1 cellular context compared by ENCODE assay signal in the genomic region with DNA sequence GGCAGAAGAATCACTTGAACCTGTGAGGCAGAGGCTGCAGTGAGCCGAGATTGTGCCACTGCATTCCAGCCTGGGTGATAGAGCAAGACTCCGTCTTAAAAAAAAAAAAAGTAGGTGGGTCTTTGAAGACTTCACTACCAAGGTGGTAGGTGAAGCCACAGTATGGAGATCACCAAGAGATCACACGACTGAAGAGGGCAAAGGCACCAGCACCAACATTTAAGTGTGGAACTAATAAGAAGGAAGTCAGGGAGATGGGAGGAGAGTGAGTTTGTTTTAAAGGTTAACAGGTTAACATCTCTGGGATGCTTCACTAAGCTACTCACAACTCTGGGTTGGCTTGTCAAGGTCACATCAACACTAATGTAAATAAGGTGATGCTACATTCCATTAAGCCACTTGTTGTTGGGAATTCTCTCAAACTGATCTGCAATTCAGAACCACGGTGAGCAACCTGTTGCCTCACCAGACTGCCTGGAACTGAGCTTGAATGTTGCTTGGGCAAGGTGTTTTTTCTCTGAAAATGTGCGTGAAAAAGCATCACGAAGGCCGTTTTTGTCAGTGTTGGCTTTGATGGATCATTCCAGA.
TF ChIP-seq lines count a peak whose summit lies in the region.

No MANE protein-coding gene starts in this region.

TF ChIP-seq in HepG2, 621 proteins besides CTCF, POLR2A, EP300 and RAD21 (continued from another document and continues in another):
- TF ChIP-seq ZNF510 (CRISPR knock-in tag; IDR thresholded peaks at IDR 0.05; ENCODE audit: low read depth) (no peak), CEBPG (CRISPR knock-in tag; IDR thresholded peaks at IDR 0.05) (peak; percentile 50), RBM22 (optimal IDR thresholded peaks at IDR 0.05; ENCODE audit: low read length) (peak; percentile 92), ZFX (CRISPR knock-in tag; IDR thresholded peaks at IDR 0.05; ENCODE audit: low read depth) (no peak), ZMYM3 (CRISPR knock-in tag; IDR thresholded peaks at IDR 0.05) (no peak), TCF7L2 (IDR thresholded peaks at IDR 0.05; ENCODE audit: low read depth, low read length) (no peak), YEATS4 (CRISPR knock-in tag; IDR thresholded peaks at IDR 0.05; ENCODE audit: borderline replicate concordance) (no peak), ZNF552 (CRISPR knock-in tag; IDR thresholded peaks at IDR 0.05; ENCODE audit: borderline replicate concordance) (no peak), FOXA1 (IDR thresholded peaks at IDR 0.05) (peak; percentile 37; the same call in 1 of the 2 replicates), FOXA1 (CRISPR knock-in tag; IDR thresholded peaks at IDR 0.05) (peak; percentile 81), TEAD3 (CRISPR knock-in tag; optimal IDR thresholded peaks at IDR 0.05; ENCODE audit: borderline replicate concordance) (peak; percentile 72), POGZ (CRISPR knock-in tag; IDR thresholded peaks at IDR 0.05) (no peak), ZNF180 (CRISPR knock-in tag; IDR thresholded peaks at IDR 0.05; ENCODE audit: borderline replicate concordance, low read depth) (no peak), MXD4 (CRISPR knock-in tag; IDR thresholded peaks at IDR 0.05) (no peak), FOXA3 (CRISPR knock-in tag; IDR thresholded peaks at IDR 0.05) (peak; percentile 85), ZNF792 (CRISPR knock-in tag; IDR thresholded peaks at IDR 0.05) (peak; percentile 62; the same call in 1 of the 2 replicates), POLR2G (IDR thresholded peaks at IDR 0.05; ENCODE audit: low read depth, low read length) (0 out of 2 replicates have a peak, but pooled peaks have one; percentile 37), ETV6 (CRISPR knock-in tag; conservative IDR thresholded peaks at IDR 0.05) (no peak), ZNF660 (CRISPR knock-in tag; IDR thresholded peaks at IDR 0.05; ENCODE audit: borderline replicate concordance, low read depth) (no peak), RARA (CRISPR knock-in tag; IDR thresholded peaks at IDR 0.05) (0 out of 2 replicates have a peak, but pooled peaks have one; percentile 22), MED13 (CRISPR knock-in tag; IDR thresholded peaks at IDR 0.05) (no peak), TBX2 (CRISPR knock-in tag; IDR thresholded peaks at IDR 0.05; ENCODE audit: borderline replicate concordance) (no peak), ZNF761 (CRISPR knock-in tag; conservative IDR thresholded peaks at IDR 0.05) (no peak), CAMTA2 (CRISPR knock-in tag; IDR thresholded peaks at IDR 0.05; ENCODE audit: borderline replicate concordance) (no peak)
- TF ChIP-seq, protein P1, sequence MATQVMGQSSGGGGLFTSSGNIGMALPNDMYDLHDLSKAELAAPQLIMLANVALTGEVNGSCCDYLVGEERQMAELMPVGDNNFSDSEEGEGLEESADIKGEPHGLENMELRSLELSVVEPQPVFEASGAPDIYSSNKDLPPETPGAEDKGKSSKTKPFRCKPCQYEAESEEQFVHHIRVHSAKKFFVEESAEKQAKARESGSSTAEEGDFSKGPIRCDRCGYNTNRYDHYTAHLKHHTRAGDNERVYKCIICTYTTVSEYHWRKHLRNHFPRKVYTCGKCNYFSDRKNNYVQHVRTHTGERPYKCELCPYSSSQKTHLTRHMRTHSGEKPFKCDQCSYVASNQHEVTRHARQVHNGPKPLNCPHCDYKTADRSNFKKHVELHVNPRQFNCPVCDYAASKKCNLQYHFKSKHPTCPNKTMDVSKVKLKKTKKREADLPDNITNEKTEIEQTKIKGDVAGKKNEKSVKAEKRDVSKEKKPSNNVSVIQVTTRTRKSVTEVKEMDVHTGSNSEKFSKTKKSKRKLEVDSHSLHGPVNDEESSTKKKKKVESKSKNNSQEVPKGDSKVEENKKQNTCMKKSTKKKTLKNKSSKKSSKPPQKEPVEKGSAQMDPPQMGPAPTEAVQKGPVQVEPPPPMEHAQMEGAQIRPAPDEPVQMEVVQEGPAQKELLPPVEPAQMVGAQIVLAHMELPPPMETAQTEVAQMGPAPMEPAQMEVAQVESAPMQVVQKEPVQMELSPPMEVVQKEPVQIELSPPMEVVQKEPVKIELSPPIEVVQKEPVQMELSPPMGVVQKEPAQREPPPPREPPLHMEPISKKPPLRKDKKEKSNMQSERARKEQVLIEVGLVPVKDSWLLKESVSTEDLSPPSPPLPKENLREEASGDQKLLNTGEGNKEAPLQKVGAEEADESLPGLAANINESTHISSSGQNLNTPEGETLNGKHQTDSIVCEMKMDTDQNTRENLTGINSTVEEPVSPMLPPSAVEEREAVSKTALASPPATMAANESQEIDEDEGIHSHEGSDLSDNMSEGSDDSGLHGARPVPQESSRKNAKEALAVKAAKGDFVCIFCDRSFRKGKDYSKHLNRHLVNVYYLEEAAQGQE (IDR thresholded peaks at IDR 0.05; ENCODE audit: borderline replicate concordance in 1 of 2, low read depth in 1 of 2, low read length in 2 of 2) = peak; percentile 11 to 89
- TF ChIP-seq, protein P2, sequence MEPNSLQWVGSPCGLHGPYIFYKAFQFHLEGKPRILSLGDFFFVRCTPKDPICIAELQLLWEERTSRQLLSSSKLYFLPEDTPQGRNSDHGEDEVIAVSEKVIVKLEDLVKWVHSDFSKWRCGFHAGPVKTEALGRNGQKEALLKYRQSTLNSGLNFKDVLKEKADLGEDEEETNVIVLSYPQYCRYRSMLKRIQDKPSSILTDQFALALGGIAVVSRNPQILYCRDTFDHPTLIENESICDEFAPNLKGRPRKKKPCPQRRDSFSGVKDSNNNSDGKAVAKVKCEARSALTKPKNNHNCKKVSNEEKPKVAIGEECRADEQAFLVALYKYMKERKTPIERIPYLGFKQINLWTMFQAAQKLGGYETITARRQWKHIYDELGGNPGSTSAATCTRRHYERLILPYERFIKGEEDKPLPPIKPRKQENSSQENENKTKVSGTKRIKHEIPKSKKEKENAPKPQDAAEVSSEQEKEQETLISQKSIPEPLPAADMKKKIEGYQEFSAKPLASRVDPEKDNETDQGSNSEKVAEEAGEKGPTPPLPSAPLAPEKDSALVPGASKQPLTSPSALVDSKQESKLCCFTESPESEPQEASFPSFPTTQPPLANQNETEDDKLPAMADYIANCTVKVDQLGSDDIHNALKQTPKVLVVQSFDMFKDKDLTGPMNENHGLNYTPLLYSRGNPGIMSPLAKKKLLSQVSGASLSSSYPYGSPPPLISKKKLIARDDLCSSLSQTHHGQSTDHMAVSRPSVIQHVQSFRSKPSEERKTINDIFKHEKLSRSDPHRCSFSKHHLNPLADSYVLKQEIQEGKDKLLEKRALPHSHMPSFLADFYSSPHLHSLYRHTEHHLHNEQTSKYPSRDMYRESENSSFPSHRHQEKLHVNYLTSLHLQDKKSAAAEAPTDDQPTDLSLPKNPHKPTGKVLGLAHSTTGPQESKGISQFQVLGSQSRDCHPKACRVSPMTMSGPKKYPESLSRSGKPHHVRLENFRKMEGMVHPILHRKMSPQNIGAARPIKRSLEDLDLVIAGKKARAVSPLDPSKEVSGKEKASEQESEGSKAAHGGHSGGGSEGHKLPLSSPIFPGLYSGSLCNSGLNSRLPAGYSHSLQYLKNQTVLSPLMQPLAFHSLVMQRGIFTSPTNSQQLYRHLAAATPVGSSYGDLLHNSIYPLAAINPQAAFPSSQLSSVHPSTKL (CRISPR knock-in tag; IDR thresholded peaks at IDR 0.05) = peak; percentile 63
- TF ChIP-seq, protein P3, sequence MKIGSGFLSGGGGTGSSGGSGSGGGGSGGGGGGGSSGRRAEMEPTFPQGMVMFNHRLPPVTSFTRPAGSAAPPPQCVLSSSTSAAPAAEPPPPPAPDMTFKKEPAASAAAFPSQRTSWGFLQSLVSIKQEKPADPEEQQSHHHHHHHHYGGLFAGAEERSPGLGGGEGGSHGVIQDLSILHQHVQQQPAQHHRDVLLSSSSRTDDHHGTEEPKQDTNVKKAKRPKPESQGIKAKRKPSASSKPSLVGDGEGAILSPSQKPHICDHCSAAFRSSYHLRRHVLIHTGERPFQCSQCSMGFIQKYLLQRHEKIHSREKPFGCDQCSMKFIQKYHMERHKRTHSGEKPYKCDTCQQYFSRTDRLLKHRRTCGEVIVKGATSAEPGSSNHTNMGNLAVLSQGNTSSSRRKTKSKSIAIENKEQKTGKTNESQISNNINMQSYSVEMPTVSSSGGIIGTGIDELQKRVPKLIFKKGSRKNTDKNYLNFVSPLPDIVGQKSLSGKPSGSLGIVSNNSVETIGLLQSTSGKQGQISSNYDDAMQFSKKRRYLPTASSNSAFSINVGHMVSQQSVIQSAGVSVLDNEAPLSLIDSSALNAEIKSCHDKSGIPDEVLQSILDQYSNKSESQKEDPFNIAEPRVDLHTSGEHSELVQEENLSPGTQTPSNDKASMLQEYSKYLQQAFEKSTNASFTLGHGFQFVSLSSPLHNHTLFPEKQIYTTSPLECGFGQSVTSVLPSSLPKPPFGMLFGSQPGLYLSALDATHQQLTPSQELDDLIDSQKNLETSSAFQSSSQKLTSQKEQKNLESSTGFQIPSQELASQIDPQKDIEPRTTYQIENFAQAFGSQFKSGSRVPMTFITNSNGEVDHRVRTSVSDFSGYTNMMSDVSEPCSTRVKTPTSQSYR (CRISPR knock-in tag; IDR thresholded peaks at IDR 0.05; ENCODE audit: borderline replicate concordance) = no peak
- TF ChIP-seq, protein P4, sequence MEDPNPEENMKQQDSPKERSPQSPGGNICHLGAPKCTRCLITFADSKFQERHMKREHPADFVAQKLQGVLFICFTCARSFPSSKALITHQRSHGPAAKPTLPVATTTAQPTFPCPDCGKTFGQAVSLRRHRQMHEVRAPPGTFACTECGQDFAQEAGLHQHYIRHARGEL (CRISPR knock-in tag; IDR thresholded peaks at IDR 0.05) = no peak
- TF ChIP-seq, protein P5, sequence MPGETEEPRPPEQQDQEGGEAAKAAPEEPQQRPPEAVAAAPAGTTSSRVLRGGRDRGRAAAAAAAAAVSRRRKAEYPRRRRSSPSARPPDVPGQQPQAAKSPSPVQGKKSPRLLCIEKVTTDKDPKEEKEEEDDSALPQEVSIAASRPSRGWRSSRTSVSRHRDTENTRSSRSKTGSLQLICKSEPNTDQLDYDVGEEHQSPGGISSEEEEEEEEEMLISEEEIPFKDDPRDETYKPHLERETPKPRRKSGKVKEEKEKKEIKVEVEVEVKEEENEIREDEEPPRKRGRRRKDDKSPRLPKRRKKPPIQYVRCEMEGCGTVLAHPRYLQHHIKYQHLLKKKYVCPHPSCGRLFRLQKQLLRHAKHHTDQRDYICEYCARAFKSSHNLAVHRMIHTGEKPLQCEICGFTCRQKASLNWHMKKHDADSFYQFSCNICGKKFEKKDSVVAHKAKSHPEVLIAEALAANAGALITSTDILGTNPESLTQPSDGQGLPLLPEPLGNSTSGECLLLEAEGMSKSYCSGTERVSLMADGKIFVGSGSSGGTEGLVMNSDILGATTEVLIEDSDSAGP (CRISPR knock-in tag; IDR thresholded peaks at IDR 0.05; ENCODE audit: borderline replicate concordance) = no peak
- TF ChIP-seq, protein P6, sequence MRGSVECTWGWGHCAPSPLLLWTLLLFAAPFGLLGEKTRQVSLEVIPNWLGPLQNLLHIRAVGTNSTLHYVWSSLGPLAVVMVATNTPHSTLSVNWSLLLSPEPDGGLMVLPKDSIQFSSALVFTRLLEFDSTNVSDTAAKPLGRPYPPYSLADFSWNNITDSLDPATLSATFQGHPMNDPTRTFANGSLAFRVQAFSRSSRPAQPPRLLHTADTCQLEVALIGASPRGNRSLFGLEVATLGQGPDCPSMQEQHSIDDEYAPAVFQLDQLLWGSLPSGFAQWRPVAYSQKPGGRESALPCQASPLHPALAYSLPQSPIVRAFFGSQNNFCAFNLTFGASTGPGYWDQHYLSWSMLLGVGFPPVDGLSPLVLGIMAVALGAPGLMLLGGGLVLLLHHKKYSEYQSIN (CRISPR knock-in tag; IDR thresholded peaks at IDR 0.05; ENCODE audit: borderline replicate concordance) = no peak
- TF ChIP-seq, protein P7, sequence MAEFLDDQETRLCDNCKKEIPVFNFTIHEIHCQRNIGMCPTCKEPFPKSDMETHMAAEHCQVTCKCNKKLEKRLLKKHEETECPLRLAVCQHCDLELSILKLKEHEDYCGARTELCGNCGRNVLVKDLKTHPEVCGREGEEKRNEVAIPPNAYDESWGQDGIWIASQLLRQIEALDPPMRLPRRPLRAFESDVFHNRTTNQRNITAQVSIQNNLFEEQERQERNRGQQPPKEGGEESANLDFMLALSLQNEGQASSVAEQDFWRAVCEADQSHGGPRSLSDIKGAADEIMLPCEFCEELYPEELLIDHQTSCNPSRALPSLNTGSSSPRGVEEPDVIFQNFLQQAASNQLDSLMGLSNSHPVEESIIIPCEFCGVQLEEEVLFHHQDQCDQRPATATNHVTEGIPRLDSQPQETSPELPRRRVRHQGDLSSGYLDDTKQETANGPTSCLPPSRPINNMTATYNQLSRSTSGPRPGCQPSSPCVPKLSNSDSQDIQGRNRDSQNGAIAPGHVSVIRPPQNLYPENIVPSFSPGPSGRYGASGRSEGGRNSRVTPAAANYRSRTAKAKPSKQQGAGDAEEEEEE (CRISPR knock-in tag; IDR thresholded peaks at IDR 0.05; ENCODE audit: borderline replicate concordance) = no peak
- TF ChIP-seq, protein P8, sequence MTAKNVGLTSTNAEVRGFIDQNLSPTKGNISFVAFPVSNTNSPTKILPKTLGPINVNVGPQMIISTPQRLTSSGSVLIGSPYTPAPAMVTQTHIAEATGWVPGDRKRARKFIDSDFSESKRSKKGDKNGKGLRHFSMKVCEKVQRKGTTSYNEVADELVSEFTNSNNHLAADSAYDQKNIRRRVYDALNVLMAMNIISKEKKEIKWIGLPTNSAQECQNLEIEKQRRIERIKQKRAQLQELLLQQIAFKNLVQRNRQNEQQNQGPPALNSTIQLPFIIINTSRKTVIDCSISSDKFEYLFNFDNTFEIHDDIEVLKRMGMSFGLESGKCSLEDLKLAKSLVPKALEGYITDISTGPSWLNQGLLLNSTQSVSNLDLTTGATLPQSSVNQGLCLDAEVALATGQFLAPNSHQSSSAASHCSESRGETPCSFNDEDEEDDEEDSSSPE (CRISPR knock-in tag; IDR thresholded peaks at IDR 0.05) = no peak
